15 cellular contexts compared by ENCODE assay signal in genomic region chr6:70709826-70710225, GRCh38. TPM values are rescaled to one million over a fixed set of nuclear protein-coding genes. Genes with fewer than 3 reads are reported as not detected.
A peak's percentile ranks its signal among the peaks of the same experiment; 100 is the strongest.
DNase-seq lines count a peak whose midpoint lies in the region; ATAC-seq and TF ChIP-seq lines count a peak whose summit lies in the region.
"Had no signal": no experiment of that assay in that cellular context is flagged by ENCODE, and none has a peak within 500 bp of the region (broad histone marks: within the 10 kb centered on the region; RNA-seq: fewer than 3 reads in every experiment).

No MANE protein-coding gene starts in this region.

- H3K27ac ChIP-seq in mammary epithelial cell (ENCODE audit: insufficient read depth, low read depth, low read length) = no peak overlapping the region
- H3K27ac ChIP-seq in mesenchymal stem cell (ENCODE audit: low read length, poor library complexity, severe bottlenecking) = no peak overlapping the region
- H3K27ac ChIP-seq: esophagus squamous epithelium had no signal

- H2AFZ ChIP-seq in mammary epithelial cell (ENCODE audit: low read depth, low read length) = no peak overlapping the region
- no peak overlapping the region for H2AFZ ChIP-seq in mesenchymal stem cell (ENCODE audit: low read depth, low read length)

- DNase-seq in CD1c-positive myeloid dendritic cell (ENCODE audit: extremely low spot score) = peak; percentile 10
- DNase-seq in LHCN-M2 (ENCODE audit: low read depth) = peak; percentile 62
- DNase-seq in mammary epithelial cell = peak; percentile 76
- DNase-seq in mesenchymal stem cell = peak; percentile 79
- no peak for DNase-seq in activated CD8-positive, alpha-beta memory T cell treated with anti-CD3 and anti-CD28 coated beads, Interleukin-2, amount 10 ng/mL, durations not matched to agents 7 days and 5 days
- no peak for DNase-seq in stimulated activated CD4-positive, alpha-beta T cell treated with anti-CD3 and anti-CD28 coated beads, Interleukin-4, amount 100 ng/mL, for 24 hours
- no peak for DNase-seq in activated naive CD4-positive, alpha-beta T cell treated with anti-CD3 and anti-CD28 coated beads, Interleukin-2, amount 50 U/mL, for 16 hours
- no peak for DNase-seq in DMS 273 treated with DMSO at 0.1 percent for 48 hours (lab: John Stamatoyannopoulos, UW)
- DNase-seq: activated T-cell treated with anti-CD3 and anti-CD28 coated beads for 4 hours, DND-41, esophagus squamous epithelium, kidney, NCI-H2081, nephron progenitor cell had no signal

- no TSS peak for BruUV-seq in mammary epithelial cell (replicated peaks; lab: Mats Ljungman, UMichigan)

- peaks cover 6% of the 10 kb centered on the region for H3K9me3 Mint-ChIP-seq in activated CD8-positive, alpha-beta memory T cell treated with anti-CD3 and anti-CD28 coated beads, Interleukin-2, amount 10 ng/mL, durations not matched to agents 7 days and 5 days (ENCODE audit: low read depth)

- H2BK15ac ChIP-seq in mesenchymal stem cell (ENCODE audit: low read depth, poor library complexity, severe bottlenecking) = no peak overlapping the region

- peaks cover 8% of the 10 kb centered on the region for H3K79me1 ChIP-seq in mesenchymal stem cell (replicated peaks; ENCODE audit: low read length, poor library complexity, severe bottlenecking)

- no peak overlapping the region for H2BK5ac ChIP-seq in mesenchymal stem cell (ENCODE audit: low read depth, low read length, poor library complexity, severe bottlenecking)

- H3K4me1 Mint-ChIP-seq in activated CD8-positive, alpha-beta memory T cell treated with anti-CD3 and anti-CD28 coated beads, Interleukin-2, amount 10 ng/mL, durations not matched to agents 7 days and 5 days = peaks cover 33% of the 10 kb centered on the region
- H3K4me1 Mint-ChIP-seq: nephron progenitor cell had no signal

- no peak overlapping the region for H3K23ac ChIP-seq in mesenchymal stem cell (ENCODE audit: low read length in 2 of 2)

- H3K79me2 ChIP-seq in mammary epithelial cell (ENCODE audit: insufficient read depth, low read length) = peaks cover 36% of the 10 kb centered on the region

- H3K4me3 Mint-ChIP-seq in activated CD8-positive, alpha-beta memory T cell treated with anti-CD3 and anti-CD28 coated beads, Interleukin-2, amount 10 ng/mL, durations not matched to agents 7 days and 5 days = no peak overlapping the region
- H3K4me3 Mint-ChIP-seq: nephron progenitor cell had no signal

- no peak overlapping the region for H2BK12ac ChIP-seq in mesenchymal stem cell (ENCODE audit: low read length in 2 of 2)

- in situ Hi-C loops in mammary epithelial cell (cut with MboI; ENCODE audit: low sequenced_read_pairs in 2 of 2) = loop anchor here (5.0 to 10.0 kb wide), 2 partner anchors 175 to 177 kb away; no protein-coding TSS in a partner anchor

- ATAC-seq in activated CD8-positive, alpha-beta memory T cell treated with anti-CD3 and anti-CD28 coated beads, Interleukin-2, amount 10 ng/mL, durations not matched to agents 7 days and 5 days = no peak

- H3K4me2 ChIP-seq in mammary epithelial cell (ENCODE audit: insufficient read depth, low read depth, low read length) = no peak overlapping the region
- no peak overlapping the region for H3K4me2 ChIP-seq in mesenchymal stem cell (ENCODE audit: low read length, poor library complexity, severe bottlenecking)
- H3K4me2 ChIP-seq: smooth muscle cell had no signal

- peaks cover 13% of the 10 kb centered on the region for H3K36me3 Mint-ChIP-seq in activated CD8-positive, alpha-beta memory T cell treated with anti-CD3 and anti-CD28 coated beads, Interleukin-2, amount 10 ng/mL, durations not matched to agents 7 days and 5 days

- H3K27me3 Mint-ChIP-seq in activated CD8-positive, alpha-beta memory T cell treated with anti-CD3 and anti-CD28 coated beads, Interleukin-2, amount 10 ng/mL, durations not matched to agents 7 days and 5 days = no peaks in the 10 kb centered on the region

- no peak overlapping the region for H4K91ac ChIP-seq in mesenchymal stem cell (ENCODE audit: low read length)

- H2AK5ac ChIP-seq in mesenchymal stem cell (ENCODE audit: low read length, severe bottlenecking) = no peak overlapping the region

- CTCF ChIA-PET in mammary epithelial cell (lab: Charles Lee; ENCODE audit: low non-redundant PET) = no interaction called here
- CTCF ChIA-PET in activated CD8-positive, alpha-beta memory T cell treated with anti-CD3 and anti-CD28 coated beads, Interleukin-2, amount 10 ng/mL, durations not matched to agents 7 days and 5 days (lab: Charles Lee) = interaction anchor here (1.0 kb wide), 1 partner anchor 246 kb away, joined by 3 read pairs; no protein-coding TSS in a partner anchor

- intact Hi-C loops in mammary epithelial cell (cut with micrococcal nuclease) = no loop called here

- H3K9ac ChIP-seq in mammary epithelial cell (ENCODE audit: insufficient read depth, low read length) (no peak overlapping the region), mesenchymal stem cell (ENCODE audit: low read length) (no peak overlapping the region)

- no peak overlapping the region for H4K8ac ChIP-seq in mesenchymal stem cell (ENCODE audit: low read length)

- H3K27me3 ChIP-seq in mammary epithelial cell (ENCODE audit: insufficient read depth, low read length) = no peaks in the 10 kb centered on the region
- H3K27me3 ChIP-seq in mesenchymal stem cell (ENCODE audit: control insufficient read depth in 1 of 2, insufficient read depth in 1 of 2, low read length in 2 of 2) = no peaks in the 10 kb centered on the region
- H3K27me3 ChIP-seq: esophagus squamous epithelium had no signal

- no peak overlapping the region for H2BK120ac ChIP-seq in mesenchymal stem cell (ENCODE audit: low read depth, low read length)

- TF ChIP-seq CTCF in mammary epithelial cell (conservative IDR thresholded peaks at IDR 0.05 in 1 of 2, IDR thresholded peaks at IDR 0.05 in 1 of 2; ENCODE audit: extremely low read depth in 1 of 2, insufficient read depth in 1 of 2, low read depth in 1 of 2, low read length in 2 of 2) = no peak

- dilution Hi-C loops in mammary epithelial cell (cut with HindIII; ENCODE audit: low sequenced_read_pairs) = no loop called here

- H3K4me1 ChIP-seq in mammary epithelial cell (ENCODE audit: insufficient read depth, low read length) = no peaks in the 10 kb centered on the region
- H3K4me1 ChIP-seq in mesenchymal stem cell (ENCODE audit: control insufficient read depth, insufficient read depth, low read depth, low read length) = no peaks in the 10 kb centered on the region

- H3K4me3 ChIP-seq in mammary epithelial cell (replicated peaks in 1 of 3; ENCODE audit: insufficient read depth in 1 of 3, low read depth in 2 of 3, low read length in 3 of 3) = no peak overlapping the region
- H3K4me3 ChIP-seq in mesenchymal stem cell (ENCODE audit: insufficient read depth in 1 of 2, low read depth in 1 of 2, low read length in 2 of 2) = no peak overlapping the region
- H3K4me3 ChIP-seq: esophagus squamous epithelium, smooth muscle cell had no signal

- no peak overlapping the region for H3K27ac Mint-ChIP-seq in activated CD8-positive, alpha-beta memory T cell treated with anti-CD3 and anti-CD28 coated beads, Interleukin-2, amount 10 ng/mL, durations not matched to agents 7 days and 5 days
- H3K27ac Mint-ChIP-seq: nephron progenitor cell had no signal

- H3K14ac ChIP-seq in mesenchymal stem cell (ENCODE audit: low read length in 2 of 2) = no peak overlapping the region

- H3K36me3 ChIP-seq in mammary epithelial cell (ENCODE audit: insufficient read depth, low read length) = no peaks in the 10 kb centered on the region
- no peaks in the 10 kb centered on the region for H3K36me3 ChIP-seq in mesenchymal stem cell (ENCODE audit: control insufficient read depth in 1 of 2, insufficient read depth in 2 of 2, low read depth in 1 of 2, low read length in 2 of 2)
- H3K36me3 ChIP-seq: esophagus squamous epithelium had no signal

- H3K18ac ChIP-seq in mesenchymal stem cell (ENCODE audit: low read depth in 1 of 2, low read length in 2 of 2) = no peak overlapping the region

- WGBS in mammary epithelial cell (ENCODE audit: low coverage, missing lambda C conversion rate) = 41% methylated on average over 3 of the region's 3 CpGs
- 50% methylated on average over 1 of the region's 3 CpGs for WGBS in mesenchymal stem cell

- H3K4ac ChIP-seq in mesenchymal stem cell (ENCODE audit: low read depth in 1 of 2, low read length in 2 of 2) = no peak overlapping the region

- H4K20me1 ChIP-seq in mammary epithelial cell (ENCODE audit: insufficient read depth, low read length) = no peaks in the 10 kb centered on the region

- H3K9me3 ChIP-seq in mammary epithelial cell (replicated peaks; ENCODE audit: insufficient read depth, low read length) (no peaks in the 10 kb centered on the region), mesenchymal stem cell (ENCODE audit: control insufficient read depth, low read length) (peaks cover 16% of the 10 kb centered on the region)

RNA-seq across cellular contexts. Expression of gene SMAP1, which starts 42.1 kb away (rescaled TPM):
- total RNA-seq in LHCN-M2 (2014; rRNA removed) (20.2 and 21.0 TPM in 2 replicates), mammary epithelial cell (10 to 100 TPM; 20.2 to 22.1 TPM)
- polyA plus RNA-seq in LHCN-M2 (2012) = 15.8 TPM
- 15.8 TPM for polyA plus RNA-seq in mammary epithelial cell
- 39.8 TPM for polyA minus RNA-seq in mammary epithelial cell
- 29.4 TPM for polyA plus RNA-seq in mesenchymal stem cell (2013, experiment 1 of 2)
- 30.5 TPM for polyA plus RNA-seq in mesenchymal stem cell (2013, experiment 2 of 2)
- total RNA-seq in activated CD8-positive, alpha-beta memory T cell treated with anti-CD3 and anti-CD28 coated beads, Interleukin-2, amount 10 ng/mL, durations not matched to agents 7 days and 5 days = 10 to 100 TPM; 33.2 to 33.7 TPM

Comparison
In these comparisons a context has a peak if more than half of its experiments do, and no peak if none do; other contexts are left out.
1. DNase-seq: peak in CD1c-positive myeloid dendritic cell (single experiment), LHCN-M2 (single experiment), mammary epithelial cell (single experiment) and mesenchymal stem cell (single experiment); none in activated CD8-positive, alpha-beta memory T cell treated with anti-CD3 and anti-CD28 coated beads, Interleukin-2, amount 10 ng/mL, durations not matched to agents 7 days and 5 days (single experiment), stimulated activated CD4-positive, alpha-beta T cell treated with anti-CD3 and anti-CD28 coated beads, Interleukin-4, amount 100 ng/mL, for 24 hours (single experiment), activated naive CD4-positive, alpha-beta T cell treated with anti-CD3 and anti-CD28 coated beads, Interleukin-2, amount 50 U/mL, for 16 hours (single experiment) and DMS 273 treated with DMSO at 0.1 percent for 48 hours (single experiment).